Comparison of ENCODE assay signal across 22 cellular contexts in genomic region chr18:30142870-30143269, GRCh38.
DNase-seq lines count a peak whose midpoint lies in the region; ATAC-seq and TF ChIP-seq lines count a peak whose summit lies in the region.
"Had no signal": no experiment of that assay in that cellular context is flagged by ENCODE, and none has a peak within 500 bp of the region (broad histone marks: within the 10 kb centered on the region; RNA-seq: fewer than 3 reads in every experiment).

No MANE protein-coding gene starts in this region.

- WGBS in hepatocyte (ENCODE audit: low lambda C conversion rate, missing lambda C conversion rate), result 93% methylated on average over 5 of the region's 5 CpGs

- POLR2A ChIA-PET in naive thymus-derived CD8-positive, alpha-beta T cell (lab: Charles Lee), result no interaction called here

- no peaks in the 10 kb centered on the region for H3K79me2 ChIP-seq in ACC112 (ENCODE audit: control insufficient read depth, insufficient read depth, low read length, unreplicated experiment)
- no peaks in the 10 kb centered on the region for H3K79me2 ChIP-seq in GM23338 (replicated peaks; ENCODE audit: insufficient read depth)
- H3K79me2 ChIP-seq in hepatocyte, result no peaks in the 10 kb centered on the region

- no peaks in the 10 kb centered on the region for H3K27me3 Mint-ChIP-seq in Calu3 (ENCODE audit: unreplicated experiment)
- peaks cover 5% of the 10 kb centered on the region for H3K27me3 Mint-ChIP-seq in GM23338 (ENCODE audit: insufficient read depth, low read depth, poor library complexity)
- no peaks in the 10 kb centered on the region for H3K27me3 Mint-ChIP-seq in naive thymus-derived CD8-positive, alpha-beta T cell
- H3K27me3 Mint-ChIP-seq in T-helper 17 cell, result no peaks in the 10 kb centered on the region
- H3K27me3 Mint-ChIP-seq: B cell; CD4-positive, alpha-beta T cell had no signal

- peak overlapping the region; percentile 4 for H3K4me3 Mint-ChIP-seq in Calu3 (ENCODE audit: low read depth, unreplicated experiment)
- H3K4me3 Mint-ChIP-seq in GM23338, result no peak overlapping the region
- H3K4me3 Mint-ChIP-seq in naive thymus-derived CD8-positive, alpha-beta T cell, result no peak overlapping the region
- no peak overlapping the region for H3K4me3 Mint-ChIP-seq in T-helper 17 cell
- H3K4me3 Mint-ChIP-seq: B cell; CD4-positive, alpha-beta T cell; CD8-positive, alpha-beta T cell had no signal

- no peak for ATAC-seq in GM23338
- ATAC-seq in naive thymus-derived CD8-positive, alpha-beta T cell, result no peak
- ATAC-seq in T-helper 17 cell, result no peak
- ATAC-seq: CD8-positive, alpha-beta T cell; GM12878 had no signal

- H3K9me2 ChIP-seq in GM23338 (ENCODE audit: insufficient read depth) (peaks cover 13% of the 10 kb centered on the region; the same call in 1 of the 2 replicates), hepatocyte (replicated peaks; ENCODE audit: insufficient read depth) (no peaks in the 10 kb centered on the region)

- intact Hi-C loops in Calu3 (cut with micrococcal nuclease; ENCODE audit: unreplicated experiment), result no loop called here

- DNase-seq in Calu3 (no peak), GM23338 (ENCODE audit: low spot score) (no peak), hepatocyte (ENCODE audit: low spot score) (no peak), T-helper 17 cell (no peak)
- no peak for DNase-seq in naive thymus-derived CD8-positive, alpha-beta T cell
- DNase-seq: 8988T; AML-193; Caco-2; CD4-positive, alpha-beta T cell; CD8-positive, alpha-beta T cell; DMS 273 treated with DMSO at 0.1 percent for 48 hours; DMS153; DMS53; DMS79; DND-41; EL; GDM1 had no signal

- H3K4me2 ChIP-seq in GM23338 (no peak overlapping the region), hepatocyte (no peak overlapping the region)
- H3K4me2 ChIP-seq: BLaER1 treated with 17β-estradiol and CSF1 and Interleukin-3, amounts not matched to agents 10 nM and 100 nM had no signal

- no peaks in the 10 kb centered on the region for H3F3A ChIP-seq in GM23338 (replicated peaks; ENCODE audit: low read depth)

- H3K27ac Mint-ChIP-seq in Calu3 (ENCODE audit: unreplicated experiment) (no peak overlapping the region), GM23338 (no peak overlapping the region; the same call in 1 of the 2 replicates), T-helper 17 cell (no peak overlapping the region)
- H3K27ac Mint-ChIP-seq in naive thymus-derived CD8-positive, alpha-beta T cell, result no peak overlapping the region
- H3K27ac Mint-ChIP-seq: B cell; CD4-positive, alpha-beta T cell; CD8-positive, alpha-beta T cell had no signal

- H3K36me3 ChIP-seq in ACC112 (ENCODE audit: insufficient read depth, low read length), result no peaks in the 10 kb centered on the region
- H3K36me3 ChIP-seq in GM23338 (ENCODE audit: insufficient read depth), result no peaks in the 10 kb centered on the region
- H3K36me3 ChIP-seq in hepatocyte (replicated peaks; ENCODE audit: insufficient read depth, low read depth), result no peaks in the 10 kb centered on the region
- H3K36me3 ChIP-seq: BLaER1 treated with 17β-estradiol and CSF1 and Interleukin-3, amounts not matched to agents 10 nM and 100 nM had no signal

- no peaks in the 10 kb centered on the region for H3K4me1 ChIP-seq in ACC112 (ENCODE audit: control insufficient read depth, insufficient read depth, low read length, unreplicated experiment)
- H3K4me1 ChIP-seq in GM23338 (ENCODE audit: insufficient read depth), result no peaks in the 10 kb centered on the region
- H3K4me1 ChIP-seq in hepatocyte (ENCODE audit: insufficient read depth), result peaks cover 10% of the 10 kb centered on the region
- H3K4me1 ChIP-seq: Caco-2 had no signal

- peaks cover 13% of the 10 kb centered on the region for H3K9me3 Mint-ChIP-seq in Calu3 (ENCODE audit: low read depth, unreplicated experiment)
- peaks cover 32% of the 10 kb centered on the region for H3K9me3 Mint-ChIP-seq in GM23338
- H3K9me3 Mint-ChIP-seq in naive thymus-derived CD8-positive, alpha-beta T cell, result peaks cover 7 to 50% (median 16%) of the 10 kb centered on the region in 9 donors

- no peaks in the 10 kb centered on the region for H3K4me1 Mint-ChIP-seq in Calu3 (ENCODE audit: low read depth, unreplicated experiment)
- H3K4me1 Mint-ChIP-seq in GM23338, result peaks cover 15% of the 10 kb centered on the region
- H3K4me1 Mint-ChIP-seq in naive thymus-derived CD8-positive, alpha-beta T cell, result no peaks in the 10 kb centered on the region
- H3K4me1 Mint-ChIP-seq in T-helper 17 cell, result no peaks in the 10 kb centered on the region

- H2AFZ ChIP-seq in ACC112 (ENCODE audit: low read length, unreplicated experiment) (peak overlapping the region; percentile 84), GM23338 (peak overlapping the region; percentile 6; the same call in 1 of the 2 replicates), hepatocyte (no peak overlapping the region)

- H3K9me3 ChIP-seq in hepatocyte (ENCODE audit: low read depth) (no peaks in the 10 kb centered on the region), T-helper 17 cell (ENCODE audit: control insufficient read depth, low read length, poor library complexity, severe bottlenecking) (no peaks in the 10 kb centered on the region)
- H3K9me3 ChIP-seq: Caco-2 had no signal

- CTCF ChIA-PET in Calu3 (lab: Charles Lee), result no interaction called here

- BruUV-seq in Calu3 (replicated peaks; lab: Mats Ljungman, UMichigan), result no TSS peak

- H3K36me3 Mint-ChIP-seq in Calu3 (ENCODE audit: insufficient read depth, unreplicated experiment) (no peaks in the 10 kb centered on the region), GM23338 (ENCODE audit: low read depth) (peaks cover 26% of the 10 kb centered on the region), T-helper 17 cell (ENCODE audit: low read depth) (no peaks in the 10 kb centered on the region)
- H3K36me3 Mint-ChIP-seq in naive thymus-derived CD8-positive, alpha-beta T cell, result peaks cover 0 to 4% (median 0%) of the 10 kb centered on the region in 3 donors
- H3K36me3 Mint-ChIP-seq: CD8-positive, alpha-beta T cell had no signal

- H4K20me1 ChIP-seq in GM23338 (replicated peaks; ENCODE audit: insufficient read depth), result no peaks in the 10 kb centered on the region
- H4K20me1 ChIP-seq in hepatocyte (ENCODE audit: insufficient read depth, poor library complexity, severe bottlenecking), result no peaks in the 10 kb centered on the region
- H4K20me1 ChIP-seq: BLaER1 treated with 17β-estradiol and CSF1 and Interleukin-3, amounts not matched to agents 10 nM and 100 nM had no signal

- H3K27ac ChIP-seq in ACC112 (ENCODE audit: low read depth, low read length) (no peak overlapping the region), GM23338 (ENCODE audit: low read depth) (no peak overlapping the region), hepatocyte (no peak overlapping the region)
- H3K27ac ChIP-seq: C4-2B had no signal

- peak overlapping the region; percentile 47; the same call in 1 of the 2 replicates for H3K4me3 ChIP-seq in ACC112 (ENCODE audit: low read depth, low read length)
- H3K4me3 ChIP-seq in GM23338, result no peak overlapping the region
- H3K4me3 ChIP-seq in hepatocyte, result no peak overlapping the region
- H3K4me3 ChIP-seq: BLaER1 treated with 17β-estradiol and CSF1 and Interleukin-3, amounts not matched to agents 10 nM and 100 nM; GM12878 had no signal

- no peaks in the 10 kb centered on the region for H3K27me3 ChIP-seq in ACC112 (ENCODE audit: insufficient read depth, low read length)
- no peaks in the 10 kb centered on the region for H3K27me3 ChIP-seq in GM23338 (ENCODE audit: insufficient read depth)
- H3K27me3 ChIP-seq in hepatocyte, result no peaks in the 10 kb centered on the region
- H3K27me3 ChIP-seq: BLaER1 treated with 17β-estradiol and CSF1 and Interleukin-3, amounts not matched to agents 10 nM and 100 nM had no signal

- TF ChIP-seq CTCF in Calu3 (IDR thresholded peaks at IDR 0.05; ENCODE audit: unreplicated experiment) (no peak), GM23338 (conservative IDR thresholded peaks at IDR 0.05; ENCODE audit: low read depth in 2 of 2) (no peak), hepatocyte (IDR thresholded peaks at IDR 0.05; ENCODE audit: poor library complexity) (no peak)

TF ChIP-seq in GM23338, 12 proteins besides CTCF, POLR2A, EP300 and RAD21 (continues in another document):
- TF ChIP-seq, protein P1, sequence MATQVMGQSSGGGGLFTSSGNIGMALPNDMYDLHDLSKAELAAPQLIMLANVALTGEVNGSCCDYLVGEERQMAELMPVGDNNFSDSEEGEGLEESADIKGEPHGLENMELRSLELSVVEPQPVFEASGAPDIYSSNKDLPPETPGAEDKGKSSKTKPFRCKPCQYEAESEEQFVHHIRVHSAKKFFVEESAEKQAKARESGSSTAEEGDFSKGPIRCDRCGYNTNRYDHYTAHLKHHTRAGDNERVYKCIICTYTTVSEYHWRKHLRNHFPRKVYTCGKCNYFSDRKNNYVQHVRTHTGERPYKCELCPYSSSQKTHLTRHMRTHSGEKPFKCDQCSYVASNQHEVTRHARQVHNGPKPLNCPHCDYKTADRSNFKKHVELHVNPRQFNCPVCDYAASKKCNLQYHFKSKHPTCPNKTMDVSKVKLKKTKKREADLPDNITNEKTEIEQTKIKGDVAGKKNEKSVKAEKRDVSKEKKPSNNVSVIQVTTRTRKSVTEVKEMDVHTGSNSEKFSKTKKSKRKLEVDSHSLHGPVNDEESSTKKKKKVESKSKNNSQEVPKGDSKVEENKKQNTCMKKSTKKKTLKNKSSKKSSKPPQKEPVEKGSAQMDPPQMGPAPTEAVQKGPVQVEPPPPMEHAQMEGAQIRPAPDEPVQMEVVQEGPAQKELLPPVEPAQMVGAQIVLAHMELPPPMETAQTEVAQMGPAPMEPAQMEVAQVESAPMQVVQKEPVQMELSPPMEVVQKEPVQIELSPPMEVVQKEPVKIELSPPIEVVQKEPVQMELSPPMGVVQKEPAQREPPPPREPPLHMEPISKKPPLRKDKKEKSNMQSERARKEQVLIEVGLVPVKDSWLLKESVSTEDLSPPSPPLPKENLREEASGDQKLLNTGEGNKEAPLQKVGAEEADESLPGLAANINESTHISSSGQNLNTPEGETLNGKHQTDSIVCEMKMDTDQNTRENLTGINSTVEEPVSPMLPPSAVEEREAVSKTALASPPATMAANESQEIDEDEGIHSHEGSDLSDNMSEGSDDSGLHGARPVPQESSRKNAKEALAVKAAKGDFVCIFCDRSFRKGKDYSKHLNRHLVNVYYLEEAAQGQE (IDR thresholded peaks at IDR 0.05; ENCODE audit: unreplicated experiment), result no peak
- TF ChIP-seq EZH2phosphoT487 (IDR thresholded peaks at IDR 0.05; ENCODE audit: unreplicated experiment) (no peak), EZH2 (IDR thresholded peaks at IDR 0.05; ENCODE audit: low read depth, unreplicated experiment) (no peak), POLR2AphosphoS5 (IDR thresholded peaks at IDR 0.05; ENCODE audit: low read depth) (no peak), JUNB (IDR thresholded peaks at IDR 0.05; ENCODE audit: unreplicated experiment) (no peak)
- TF ChIP-seq, protein P2, sequence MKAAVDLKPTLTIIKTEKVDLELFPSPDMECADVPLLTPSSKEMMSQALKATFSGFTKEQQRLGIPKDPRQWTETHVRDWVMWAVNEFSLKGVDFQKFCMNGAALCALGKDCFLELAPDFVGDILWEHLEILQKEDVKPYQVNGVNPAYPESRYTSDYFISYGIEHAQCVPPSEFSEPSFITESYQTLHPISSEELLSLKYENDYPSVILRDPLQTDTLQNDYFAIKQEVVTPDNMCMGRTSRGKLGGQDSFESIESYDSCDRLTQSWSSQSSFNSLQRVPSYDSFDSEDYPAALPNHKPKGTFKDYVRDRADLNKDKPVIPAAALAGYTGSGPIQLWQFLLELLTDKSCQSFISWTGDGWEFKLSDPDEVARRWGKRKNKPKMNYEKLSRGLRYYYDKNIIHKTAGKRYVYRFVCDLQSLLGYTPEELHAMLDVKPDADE (IDR thresholded peaks at IDR 0.05), result no peak
